ENCODE assay signal across 1 cellular context in the genomic region with DNA sequence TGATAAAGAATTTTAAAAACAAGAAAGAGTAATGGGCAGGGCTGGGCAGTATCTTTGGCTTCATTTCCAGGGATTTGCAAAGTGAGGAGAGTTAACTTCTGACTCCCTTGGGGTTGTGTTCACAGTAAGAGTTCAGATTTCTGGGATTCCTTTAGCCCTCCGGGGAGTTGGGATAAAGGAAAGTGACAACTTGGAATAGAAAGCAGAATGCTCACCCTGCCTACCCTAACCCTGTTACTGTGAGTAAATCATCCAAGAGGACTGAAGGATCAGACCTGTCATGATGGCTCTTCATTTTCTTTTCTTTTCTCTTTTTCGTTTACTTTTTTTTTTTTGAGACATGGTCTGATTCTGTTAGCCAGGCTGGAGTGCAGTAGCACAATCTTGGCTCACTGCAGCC.
TF ChIP-seq lines count a peak whose summit lies in the region.

No MANE protein-coding gene starts in this region.

TF ChIP-seq in GM23338, 12 proteins besides CTCF, POLR2A, EP300 and RAD21:
- TF ChIP-seq NANOG (IDR thresholded peaks at IDR 0.05; ENCODE audit: borderline replicate concordance) (no peak), STAT1 (IDR thresholded peaks at IDR 0.05; ENCODE audit: unreplicated experiment) (no peak), EZH2phosphoT487 (IDR thresholded peaks at IDR 0.05; ENCODE audit: unreplicated experiment) (no peak), CREB1 (CRISPR knock-in tag; IDR thresholded peaks at IDR 0.05; ENCODE audit: low read depth) (no peak), ZNF114 (CRISPR knock-in tag; IDR thresholded peaks at IDR 0.05) (no peak), JUNB (IDR thresholded peaks at IDR 0.05; ENCODE audit: unreplicated experiment) (no peak), ZNF331 (CRISPR knock-in tag; IDR thresholded peaks at IDR 0.05; ENCODE audit: low read depth) (no peak), EZH2 (IDR thresholded peaks at IDR 0.05; ENCODE audit: low read depth, unreplicated experiment) (no peak), POLR2AphosphoS5 (IDR thresholded peaks at IDR 0.05; ENCODE audit: low read depth) (no peak)
- TF ChIP-seq, protein P1, sequence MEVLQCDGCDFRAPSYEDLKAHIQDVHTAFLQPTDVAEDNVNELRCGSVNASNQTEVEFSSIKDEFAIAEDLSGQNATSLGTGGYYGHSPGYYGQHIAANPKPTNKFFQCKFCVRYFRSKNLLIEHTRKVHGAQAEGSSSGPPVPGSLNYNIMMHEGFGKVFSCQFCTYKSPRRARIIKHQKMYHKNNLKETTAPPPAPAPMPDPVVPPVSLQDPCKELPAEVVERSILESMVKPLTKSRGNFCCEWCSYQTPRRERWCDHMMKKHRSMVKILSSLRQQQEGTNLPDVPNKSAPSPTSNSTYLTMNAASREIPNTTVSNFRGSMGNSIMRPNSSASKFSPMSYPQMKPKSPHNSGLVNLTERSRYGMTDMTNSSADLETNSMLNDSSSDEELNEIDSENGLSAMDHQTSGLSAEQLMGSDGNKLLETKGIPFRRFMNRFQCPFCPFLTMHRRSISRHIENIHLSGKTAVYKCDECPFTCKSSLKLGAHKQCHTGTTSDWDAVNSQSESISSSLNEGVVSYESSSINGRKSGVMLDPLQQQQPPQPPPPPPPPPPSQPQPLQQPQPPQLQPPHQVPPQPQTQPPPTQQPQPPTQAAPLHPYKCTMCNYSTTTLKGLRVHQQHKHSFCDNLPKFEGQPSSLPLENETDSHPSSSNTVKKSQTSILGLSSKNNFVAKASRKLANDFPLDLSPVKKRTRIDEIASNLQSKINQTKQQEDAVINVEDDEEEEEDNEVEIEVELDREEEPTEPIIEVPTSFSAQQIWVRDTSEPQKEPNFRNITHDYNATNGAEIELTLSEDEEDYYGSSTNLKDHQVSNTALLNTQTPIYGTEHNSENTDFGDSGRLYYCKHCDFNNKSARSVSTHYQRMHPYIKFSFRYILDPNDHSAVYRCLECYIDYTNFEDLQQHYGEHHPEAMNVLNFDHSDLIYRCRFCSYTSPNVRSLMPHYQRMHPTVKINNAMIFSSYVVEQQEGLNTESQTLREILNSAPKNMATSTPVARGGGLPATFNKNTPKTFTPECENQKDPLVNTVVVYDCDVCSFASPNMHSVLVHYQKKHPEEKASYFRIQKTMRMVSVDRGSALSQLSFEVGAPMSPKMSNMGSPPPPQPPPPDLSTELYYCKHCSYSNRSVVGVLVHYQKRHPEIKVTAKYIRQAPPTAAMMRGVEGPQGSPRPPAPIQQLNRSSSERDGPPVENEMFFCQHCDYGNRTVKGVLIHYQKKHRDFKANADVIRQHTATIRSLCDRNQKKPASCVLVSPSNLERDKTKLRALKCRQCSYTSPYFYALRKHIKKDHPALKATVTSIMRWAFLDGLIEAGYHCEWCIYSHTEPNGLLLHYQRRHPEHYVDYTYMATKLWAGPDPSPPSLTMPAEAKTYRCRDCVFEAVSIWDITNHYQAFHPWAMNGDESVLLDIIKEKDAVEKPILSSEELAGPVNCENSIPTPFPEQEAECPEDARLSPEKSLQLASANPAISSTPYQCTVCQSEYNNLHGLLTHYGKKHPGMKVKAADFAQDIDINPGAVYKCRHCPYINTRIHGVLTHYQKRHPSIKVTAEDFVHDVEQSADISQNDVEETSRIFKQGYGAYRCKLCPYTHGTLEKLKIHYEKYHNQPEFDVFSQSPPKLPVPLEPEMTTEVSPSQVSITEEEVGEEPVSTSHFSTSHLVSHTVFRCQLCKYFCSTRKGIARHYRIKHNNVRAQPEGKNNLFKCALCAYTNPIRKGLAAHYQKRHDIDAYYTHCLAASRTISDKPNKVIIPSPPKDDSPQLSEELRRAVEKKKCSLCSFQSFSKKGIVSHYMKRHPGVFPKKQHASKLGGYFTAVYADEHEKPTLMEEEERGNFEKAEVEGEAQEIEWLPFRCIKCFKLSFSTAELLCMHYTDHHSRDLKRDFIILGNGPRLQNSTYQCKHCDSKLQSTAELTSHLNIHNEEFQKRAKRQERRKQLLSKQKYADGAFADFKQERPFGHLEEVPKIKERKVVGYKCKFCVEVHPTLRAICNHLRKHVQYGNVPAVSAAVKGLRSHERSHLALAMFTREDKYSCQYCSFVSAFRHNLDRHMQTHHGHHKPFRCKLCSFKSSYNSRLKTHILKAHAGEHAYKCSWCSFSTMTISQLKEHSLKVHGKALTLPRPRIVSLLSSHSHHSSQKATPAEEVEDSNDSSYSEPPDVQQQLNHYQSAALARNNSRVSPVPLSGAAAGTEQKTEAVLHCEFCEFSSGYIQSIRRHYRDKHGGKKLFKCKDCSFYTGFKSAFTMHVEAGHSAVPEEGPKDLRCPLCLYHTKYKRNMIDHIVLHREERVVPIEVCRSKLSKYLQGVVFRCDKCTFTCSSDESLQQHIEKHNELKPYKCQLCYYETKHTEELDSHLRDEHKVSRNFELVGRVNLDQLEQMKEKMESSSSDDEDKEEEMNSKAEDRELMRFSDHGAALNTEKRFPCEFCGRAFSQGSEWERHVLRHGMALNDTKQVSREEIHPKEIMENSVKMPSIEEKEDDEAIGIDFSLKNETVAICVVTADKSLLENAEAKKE (CRISPR knock-in tag; IDR thresholded peaks at IDR 0.05): no peak
- TF ChIP-seq, protein P2, sequence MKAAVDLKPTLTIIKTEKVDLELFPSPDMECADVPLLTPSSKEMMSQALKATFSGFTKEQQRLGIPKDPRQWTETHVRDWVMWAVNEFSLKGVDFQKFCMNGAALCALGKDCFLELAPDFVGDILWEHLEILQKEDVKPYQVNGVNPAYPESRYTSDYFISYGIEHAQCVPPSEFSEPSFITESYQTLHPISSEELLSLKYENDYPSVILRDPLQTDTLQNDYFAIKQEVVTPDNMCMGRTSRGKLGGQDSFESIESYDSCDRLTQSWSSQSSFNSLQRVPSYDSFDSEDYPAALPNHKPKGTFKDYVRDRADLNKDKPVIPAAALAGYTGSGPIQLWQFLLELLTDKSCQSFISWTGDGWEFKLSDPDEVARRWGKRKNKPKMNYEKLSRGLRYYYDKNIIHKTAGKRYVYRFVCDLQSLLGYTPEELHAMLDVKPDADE (IDR thresholded peaks at IDR 0.05): no peak
- TF ChIP-seq, protein P3, sequence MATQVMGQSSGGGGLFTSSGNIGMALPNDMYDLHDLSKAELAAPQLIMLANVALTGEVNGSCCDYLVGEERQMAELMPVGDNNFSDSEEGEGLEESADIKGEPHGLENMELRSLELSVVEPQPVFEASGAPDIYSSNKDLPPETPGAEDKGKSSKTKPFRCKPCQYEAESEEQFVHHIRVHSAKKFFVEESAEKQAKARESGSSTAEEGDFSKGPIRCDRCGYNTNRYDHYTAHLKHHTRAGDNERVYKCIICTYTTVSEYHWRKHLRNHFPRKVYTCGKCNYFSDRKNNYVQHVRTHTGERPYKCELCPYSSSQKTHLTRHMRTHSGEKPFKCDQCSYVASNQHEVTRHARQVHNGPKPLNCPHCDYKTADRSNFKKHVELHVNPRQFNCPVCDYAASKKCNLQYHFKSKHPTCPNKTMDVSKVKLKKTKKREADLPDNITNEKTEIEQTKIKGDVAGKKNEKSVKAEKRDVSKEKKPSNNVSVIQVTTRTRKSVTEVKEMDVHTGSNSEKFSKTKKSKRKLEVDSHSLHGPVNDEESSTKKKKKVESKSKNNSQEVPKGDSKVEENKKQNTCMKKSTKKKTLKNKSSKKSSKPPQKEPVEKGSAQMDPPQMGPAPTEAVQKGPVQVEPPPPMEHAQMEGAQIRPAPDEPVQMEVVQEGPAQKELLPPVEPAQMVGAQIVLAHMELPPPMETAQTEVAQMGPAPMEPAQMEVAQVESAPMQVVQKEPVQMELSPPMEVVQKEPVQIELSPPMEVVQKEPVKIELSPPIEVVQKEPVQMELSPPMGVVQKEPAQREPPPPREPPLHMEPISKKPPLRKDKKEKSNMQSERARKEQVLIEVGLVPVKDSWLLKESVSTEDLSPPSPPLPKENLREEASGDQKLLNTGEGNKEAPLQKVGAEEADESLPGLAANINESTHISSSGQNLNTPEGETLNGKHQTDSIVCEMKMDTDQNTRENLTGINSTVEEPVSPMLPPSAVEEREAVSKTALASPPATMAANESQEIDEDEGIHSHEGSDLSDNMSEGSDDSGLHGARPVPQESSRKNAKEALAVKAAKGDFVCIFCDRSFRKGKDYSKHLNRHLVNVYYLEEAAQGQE (IDR thresholded peaks at IDR 0.05; ENCODE audit: unreplicated experiment): no peak
